11 cellular contexts compared by ENCODE assay signal in genomic region chr10:14873090-14873760, GRCh38. TPM values are rescaled to one million over a fixed set of nuclear protein-coding genes. Genes with fewer than 3 reads are reported as not detected.
DNase-seq lines count a peak whose midpoint lies in the region; ATAC-seq, FAIRE-seq and TF ChIP-seq lines count a peak whose summit lies in the region.
"Had no signal": no experiment of that assay in that cellular context is flagged by ENCODE, and none has a peak within 500 bp of the region (broad histone marks: within the 10 kb centered on the region; RNA-seq: fewer than 3 reads in every experiment).

No MANE protein-coding gene starts in this region.

- peaks cover 16% of the 10 kb centered on the region for H3K79me2 ChIP-seq in OCI-LY3 (ENCODE audit: low read length)

- H3K4me3 ChIP-seq in OCI-LY3 (ENCODE audit: low read length) = no peak overlapping the region
- H3K4me3 ChIP-seq in CD8-positive, alpha-beta T cell (ENCODE audit: low read depth, low read length) = no peak overlapping the region
- H3K4me3 ChIP-seq: prostate gland had no signal

- H3K27ac Mint-ChIP-seq in CD8-positive, alpha-beta T cell = no peak overlapping the region

- no peak overlapping the region for H2AFZ ChIP-seq in OCI-LY3 (ENCODE audit: low read depth, low read length)

- H3K27ac ChIP-seq in OCI-LY3 (ENCODE audit: low read length) = no peak overlapping the region
- no peak overlapping the region for H3K27ac ChIP-seq in foreskin keratinocyte
- no peak overlapping the region for H3K27ac ChIP-seq in CD8-positive, alpha-beta T cell (ENCODE audit: low read depth, low read length)
- H3K27ac ChIP-seq: prostate gland had no signal

- no peaks in the 10 kb centered on the region for H3K27me3 ChIP-seq in OCI-LY3 (ENCODE audit: low read depth, low read length)
- no peaks in the 10 kb centered on the region for H3K27me3 ChIP-seq in foreskin keratinocyte
- H3K27me3 ChIP-seq in CD8-positive, alpha-beta T cell (ENCODE audit: insufficient read depth, low read length) = no peaks in the 10 kb centered on the region

- H3K9ac ChIP-seq in OCI-LY3 (ENCODE audit: low read length) = no peak overlapping the region

- CTCF ChIA-PET in CD8-positive, alpha-beta T cell (lab: Charles Lee) = no interaction called here

- FAIRE-seq in GM12892 (lab: Jason Lieb, UNC) (peak; percentile 73), H54 (lab: Jason Lieb, UNC) (peak; percentile 91)

- POLR2A ChIA-PET in CD8-positive, alpha-beta T cell (lab: Charles Lee) = no interaction called here

- H4K20me1 ChIP-seq in OCI-LY3 (ENCODE audit: insufficient read depth, low read length) = no peaks in the 10 kb centered on the region

- H3K36me3 Mint-ChIP-seq in CD8-positive, alpha-beta T cell = peaks cover 24% of the 10 kb centered on the region

- no peak for DNase-seq in GM12892 (ENCODE audit: insufficient read length)
- DNase-seq in H54 (ENCODE audit: insufficient read length, low spot score) = peak; percentile 19
- DNase-seq in foreskin keratinocyte = peak in 1 of 2 donors; percentile 52
- DNase-seq in NCI-H1436 treated with DMSO at 0.1 percent for 48 hours (lab: John Stamatoyannopoulos, UW) = no peak
- DNase-seq in CD8-positive, alpha-beta T cell = no peak
- DNase-seq in NCI-H1436 (lab: John Stamatoyannopoulos, UW) = no peak
- DNase-seq: activated gamma-delta T cell had no signal

- TF ChIP-seq POLR2A in GM12892 (IDR thresholded peaks at IDR 0.05; ENCODE audit: low read depth, low read length) (no peak), H54 (IDR thresholded peaks at IDR 0.05; ENCODE audit: low read depth, low read length) (no peak)

- peak overlapping the region; percentile 37 for H3K4me2 ChIP-seq in OCI-LY3 (ENCODE audit: low read length)

- H3K36me3 ChIP-seq in OCI-LY3 (replicated peaks; ENCODE audit: low read depth, low read length) = peaks cover 7% of the 10 kb centered on the region
- peaks cover 6% of the 10 kb centered on the region for H3K36me3 ChIP-seq in CD8-positive, alpha-beta T cell (ENCODE audit: insufficient read depth, low read length)
- H3K36me3 ChIP-seq: prostate gland had no signal

- H3K9me3 ChIP-seq in OCI-LY3 (ENCODE audit: insufficient read depth, low read length) = no peaks in the 10 kb centered on the region
- H3K9me3 ChIP-seq in CD8-positive, alpha-beta T cell (ENCODE audit: low read length) = no peaks in the 10 kb centered on the region
- H3K9me3 ChIP-seq: prostate gland had no signal

- no peaks in the 10 kb centered on the region for H3K27me3 Mint-ChIP-seq in CD8-positive, alpha-beta T cell (ENCODE audit: low read depth)

- H3K4me3 Mint-ChIP-seq in CD8-positive, alpha-beta T cell = no peak overlapping the region

- peaks cover 17% of the 10 kb centered on the region for H3K4me1 Mint-ChIP-seq in CD8-positive, alpha-beta T cell (ENCODE audit: low read depth)

- TF ChIP-seq CTCF in OCI-LY3 (IDR thresholded peaks at IDR 0.05; ENCODE audit: low read depth, low read length) = no peak
- TF ChIP-seq CTCF in foreskin keratinocyte (conservative IDR thresholded peaks at IDR 0.05) = no peak
- TF ChIP-seq CTCF in CD8-positive, alpha-beta T cell (IDR thresholded peaks at IDR 0.05) = no peak

- H3K9me3 Mint-ChIP-seq in CD8-positive, alpha-beta T cell = no peaks in the 10 kb centered on the region

- peaks cover 16% of the 10 kb centered on the region for H3K4me1 ChIP-seq in OCI-LY3 (ENCODE audit: low read length)
- peaks cover 17% of the 10 kb centered on the region for H3K4me1 ChIP-seq in foreskin keratinocyte
- peaks cover 15% of the 10 kb centered on the region for H3K4me1 ChIP-seq in CD8-positive, alpha-beta T cell (ENCODE audit: insufficient read depth, low read length)
- H3K4me1 ChIP-seq: prostate gland had no signal

- intact Hi-C loops in CD8-positive, alpha-beta T cell (cut with DNase I, micrococcal nuclease) = loop anchor here in 1 of 2 experiments (10.0 kb wide), 1 partner anchor 1288 kb away; the partner anchor contains the start of gene PRPF18

- peak; percentile 66 for ATAC-seq in foreskin keratinocyte
- ATAC-seq in GM21515 (IDR thresholded peaks at IDR 0.05; ENCODE audit: unreplicated experiment) = no peak
- no peak for ATAC-seq in CD8-positive, alpha-beta T cell

RNA-seq across cellular contexts. Expression of gene SUV39H2, which starts 5.4 kb away (rescaled TPM):
- polyA plus RNA-seq in GM12892 (2012; ENCODE audit: missing spikeins) = 19.8 TPM
- 18.5 and 22.3 TPM in 2 replicates for total RNA-seq in foreskin keratinocyte
- polyA plus RNA-seq in foreskin keratinocyte = 10.1 and 13.2 TPM in 2 replicates
- total RNA-seq in CD8-positive, alpha-beta T cell = 1 to 10 TPM; 2.6 to 3.1 TPM

RNA-seq across cellular contexts. Expression of gene HSPA14, which starts 35.1 kb away (rescaled TPM):
- 20.5 TPM for polyA plus RNA-seq in GM12892 (2012; ENCODE audit: missing spikeins)
- 23.4 and 23.6 TPM in 2 replicates for total RNA-seq in foreskin keratinocyte
- 16.2 and 19.6 TPM in 2 replicates for polyA plus RNA-seq in foreskin keratinocyte
- 10 to 100 TPM; 37.7 to 37.8 TPM for total RNA-seq in CD8-positive, alpha-beta T cell

RNA-seq across cellular contexts. Expression of gene MSANTD7, which starts 35.1 kb away (rescaled TPM):
- 11.0 TPM for polyA plus RNA-seq in GM12892 (2012; ENCODE audit: missing spikeins)
- total RNA-seq in foreskin keratinocyte = 15.9 TPM in 2 replicates
- polyA plus RNA-seq in foreskin keratinocyte = 5.6 and 6.9 TPM in 2 replicates
- 10 to 100 TPM; 20.2 to 22.3 TPM for total RNA-seq in CD8-positive, alpha-beta T cell

RNA-seq across cellular contexts. Expression of gene CDNF, which starts 35.4 kb away (rescaled TPM):
- polyA plus RNA-seq in GM12892 (2012; ENCODE audit: missing spikeins) = 0.53 TPM
- 0.34 and 0.63 TPM in 2 replicates for total RNA-seq in foreskin keratinocyte
- 0.39 and 0.54 TPM in 2 replicates for polyA plus RNA-seq in foreskin keratinocyte
- total RNA-seq in CD8-positive, alpha-beta T cell = 1 to 10 TPM; 2.3 to 2.5 TPM
- total RNA-seq: kidney epithelial cell had no signal
